Comparison of ENCODE assay signal across 1 cellular context in the genomic region with DNA sequence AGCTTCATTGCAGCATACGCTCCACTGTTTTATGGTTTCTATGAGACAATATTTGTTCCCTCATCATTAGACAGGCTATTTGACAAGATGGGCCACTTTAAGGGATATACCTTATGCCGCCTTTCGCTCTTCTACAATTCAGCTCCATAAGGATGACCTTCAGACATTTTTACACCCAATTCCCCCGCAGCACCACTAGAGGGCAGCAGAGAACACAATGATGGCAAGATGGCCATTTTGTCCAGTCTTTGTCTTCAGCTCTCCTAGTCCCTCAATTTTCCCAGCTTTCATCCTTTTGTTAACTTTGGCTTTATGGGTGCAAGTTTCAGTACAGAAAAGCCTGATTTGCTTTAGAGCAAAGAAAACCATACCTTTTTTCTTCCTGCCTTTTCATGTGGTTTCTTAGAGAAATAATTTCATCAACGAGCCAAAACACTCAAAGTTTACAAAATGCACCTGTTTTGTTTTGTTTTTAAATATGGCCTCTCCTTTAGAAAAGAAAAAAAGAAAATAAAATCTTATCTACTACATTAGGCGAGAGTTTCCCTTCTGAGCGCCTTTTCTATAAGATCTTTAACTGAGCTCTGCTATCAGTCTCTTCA.
A peak's percentile ranks its signal among the peaks of the same experiment; 100 is the strongest.
TF ChIP-seq lines count a peak whose summit lies in the region.

No MANE protein-coding gene starts in this region.

TF ChIP-seq in HepG2, 621 proteins besides CTCF, POLR2A, EP300 and RAD21 (continued from another document and continues in another):
- TF ChIP-seq SAP130 (CRISPR knock-in tag; IDR thresholded peaks at IDR 0.05; ENCODE audit: low read depth) (no peak), HCFC1 (IDR thresholded peaks at IDR 0.05; ENCODE audit: low read depth, low read length) (no peak), CCDC6 (CRISPR knock-in tag; IDR thresholded peaks at IDR 0.05) (no peak), SSRP1 (CRISPR knock-in tag; IDR thresholded peaks at IDR 0.05) (0 out of 2 replicates have a peak, but pooled peaks have one; percentile 67), ZNF737 (CRISPR knock-in tag; IDR thresholded peaks at IDR 0.05; ENCODE audit: borderline replicate concordance) (no peak), ZMAT3 (CRISPR knock-in tag; conservative IDR thresholded peaks at IDR 0.05) (no peak), CAMTA2 (CRISPR knock-in tag; IDR thresholded peaks at IDR 0.05; ENCODE audit: borderline replicate concordance) (no peak), MIXL1 (CRISPR knock-in tag; IDR thresholded peaks at IDR 0.05) (peak; percentile 81), HMG20B (CRISPR knock-in tag; conservative IDR thresholded peaks at IDR 0.05) (no peak), ZNF775 (CRISPR knock-in tag; IDR thresholded peaks at IDR 0.05; ENCODE audit: borderline replicate concordance) (no peak), NR2F6 (IDR thresholded peaks at IDR 0.05) (no peak), NR2F6 (CRISPR knock-in tag; IDR thresholded peaks at IDR 0.05) (peak; percentile 33; the same call in 1 of the 2 replicates), PCBP1 (IDR thresholded peaks at IDR 0.05; ENCODE audit: borderline replicate concordance, low read depth, low read length) (no peak), ZNF782 (CRISPR knock-in tag; IDR thresholded peaks at IDR 0.05; ENCODE audit: borderline replicate concordance) (no peak), GPN1 (CRISPR knock-in tag; IDR thresholded peaks at IDR 0.05; ENCODE audit: borderline replicate concordance) (no peak), ZNF331 (CRISPR knock-in tag; IDR thresholded peaks at IDR 0.05) (peak; percentile 73), MATR3 (CRISPR knock-in tag; IDR thresholded peaks at IDR 0.05) (no peak), U2AF2 (IDR thresholded peaks at IDR 0.05; ENCODE audit: low read depth, low read length) (no peak), IKZF1 (IDR thresholded peaks at IDR 0.05) (no peak), MYNN (CRISPR knock-in tag; IDR thresholded peaks at IDR 0.05; ENCODE audit: low read depth) (no peak)
- TF ChIP-seq, protein P1, sequence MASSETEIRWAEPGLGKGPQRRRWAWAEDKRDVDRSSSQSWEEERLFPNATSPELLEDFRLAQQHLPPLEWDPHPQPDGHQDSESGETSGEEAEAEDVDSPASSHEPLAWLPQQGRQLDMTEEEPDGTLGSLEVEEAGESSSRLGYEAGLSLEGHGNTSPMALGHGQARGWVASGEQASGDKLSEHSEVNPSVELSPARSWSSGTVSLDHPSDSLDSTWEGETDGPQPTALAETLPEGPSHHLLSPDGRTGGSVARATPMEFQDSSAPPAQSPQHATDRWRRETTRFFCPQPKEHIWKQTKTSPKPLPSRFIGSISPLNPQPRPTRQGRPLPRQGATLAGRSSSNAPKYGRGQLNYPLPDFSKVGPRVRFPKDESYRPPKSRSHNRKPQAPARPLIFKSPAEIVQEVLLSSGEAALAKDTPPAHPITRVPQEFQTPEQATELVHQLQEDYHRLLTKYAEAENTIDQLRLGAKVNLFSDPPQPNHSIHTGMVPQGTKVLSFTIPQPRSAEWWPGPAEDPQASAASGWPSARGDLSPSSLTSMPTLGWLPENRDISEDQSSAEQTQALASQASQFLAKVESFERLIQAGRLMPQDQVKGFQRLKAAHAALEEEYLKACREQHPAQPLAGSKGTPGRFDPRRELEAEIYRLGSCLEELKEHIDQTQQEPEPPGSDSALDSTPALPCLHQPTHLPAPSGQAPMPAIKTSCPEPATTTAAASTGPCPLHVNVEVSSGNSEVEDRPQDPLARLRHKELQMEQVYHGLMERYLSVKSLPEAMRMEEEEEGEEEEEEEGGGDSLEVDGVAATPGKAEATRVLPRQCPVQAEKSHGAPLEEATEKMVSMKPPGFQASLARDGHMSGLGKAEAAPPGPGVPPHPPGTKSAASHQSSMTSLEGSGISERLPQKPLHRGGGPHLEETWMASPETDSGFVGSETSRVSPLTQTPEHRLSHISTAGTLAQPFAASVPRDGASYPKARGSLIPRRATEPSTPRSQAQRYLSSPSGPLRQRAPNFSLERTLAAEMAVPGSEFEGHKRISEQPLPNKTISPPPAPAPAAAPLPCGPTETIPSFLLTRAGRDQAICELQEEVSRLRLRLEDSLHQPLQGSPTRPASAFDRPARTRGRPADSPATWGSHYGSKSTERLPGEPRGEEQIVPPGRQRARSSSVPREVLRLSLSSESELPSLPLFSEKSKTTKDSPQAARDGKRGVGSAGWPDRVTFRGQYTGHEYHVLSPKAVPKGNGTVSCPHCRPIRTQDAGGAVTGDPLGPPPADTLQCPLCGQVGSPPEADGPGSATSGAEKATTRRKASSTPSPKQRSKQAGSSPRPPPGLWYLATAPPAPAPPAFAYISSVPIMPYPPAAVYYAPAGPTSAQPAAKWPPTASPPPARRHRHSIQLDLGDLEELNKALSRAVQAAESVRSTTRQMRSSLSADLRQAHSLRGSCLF (CRISPR knock-in tag; IDR thresholded peaks at IDR 0.05; ENCODE audit: borderline replicate concordance), result no peak
- TF ChIP-seq, protein P2, sequence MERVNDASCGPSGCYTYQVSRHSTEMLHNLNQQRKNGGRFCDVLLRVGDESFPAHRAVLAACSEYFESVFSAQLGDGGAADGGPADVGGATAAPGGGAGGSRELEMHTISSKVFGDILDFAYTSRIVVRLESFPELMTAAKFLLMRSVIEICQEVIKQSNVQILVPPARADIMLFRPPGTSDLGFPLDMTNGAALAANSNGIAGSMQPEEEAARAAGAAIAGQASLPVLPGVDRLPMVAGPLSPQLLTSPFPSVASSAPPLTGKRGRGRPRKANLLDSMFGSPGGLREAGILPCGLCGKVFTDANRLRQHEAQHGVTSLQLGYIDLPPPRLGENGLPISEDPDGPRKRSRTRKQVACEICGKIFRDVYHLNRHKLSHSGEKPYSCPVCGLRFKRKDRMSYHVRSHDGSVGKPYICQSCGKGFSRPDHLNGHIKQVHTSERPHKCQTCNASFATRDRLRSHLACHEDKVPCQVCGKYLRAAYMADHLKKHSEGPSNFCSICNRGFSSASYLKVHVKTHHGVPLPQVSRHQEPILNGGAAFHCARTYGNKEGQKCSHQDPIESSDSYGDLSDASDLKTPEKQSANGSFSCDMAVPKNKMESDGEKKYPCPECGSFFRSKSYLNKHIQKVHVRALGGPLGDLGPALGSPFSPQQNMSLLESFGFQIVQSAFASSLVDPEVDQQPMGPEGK (CRISPR knock-in tag; IDR thresholded peaks at IDR 0.05), result no peak
- TF ChIP-seq, protein P3, sequence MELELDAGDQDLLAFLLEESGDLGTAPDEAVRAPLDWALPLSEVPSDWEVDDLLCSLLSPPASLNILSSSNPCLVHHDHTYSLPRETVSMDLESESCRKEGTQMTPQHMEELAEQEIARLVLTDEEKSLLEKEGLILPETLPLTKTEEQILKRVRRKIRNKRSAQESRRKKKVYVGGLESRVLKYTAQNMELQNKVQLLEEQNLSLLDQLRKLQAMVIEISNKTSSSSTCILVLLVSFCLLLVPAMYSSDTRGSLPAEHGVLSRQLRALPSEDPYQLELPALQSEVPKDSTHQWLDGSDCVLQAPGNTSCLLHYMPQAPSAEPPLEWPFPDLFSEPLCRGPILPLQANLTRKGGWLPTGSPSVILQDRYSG (CRISPR knock-in tag; IDR thresholded peaks at IDR 0.05), result no peak
- TF ChIP-seq, protein P4, sequence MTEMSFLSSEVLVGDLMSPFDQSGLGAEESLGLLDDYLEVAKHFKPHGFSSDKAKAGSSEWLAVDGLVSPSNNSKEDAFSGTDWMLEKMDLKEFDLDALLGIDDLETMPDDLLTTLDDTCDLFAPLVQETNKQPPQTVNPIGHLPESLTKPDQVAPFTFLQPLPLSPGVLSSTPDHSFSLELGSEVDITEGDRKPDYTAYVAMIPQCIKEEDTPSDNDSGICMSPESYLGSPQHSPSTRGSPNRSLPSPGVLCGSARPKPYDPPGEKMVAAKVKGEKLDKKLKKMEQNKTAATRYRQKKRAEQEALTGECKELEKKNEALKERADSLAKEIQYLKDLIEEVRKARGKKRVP (CRISPR knock-in tag; IDR thresholded peaks at IDR 0.05), result no peak
- TF ChIP-seq, protein P5, sequence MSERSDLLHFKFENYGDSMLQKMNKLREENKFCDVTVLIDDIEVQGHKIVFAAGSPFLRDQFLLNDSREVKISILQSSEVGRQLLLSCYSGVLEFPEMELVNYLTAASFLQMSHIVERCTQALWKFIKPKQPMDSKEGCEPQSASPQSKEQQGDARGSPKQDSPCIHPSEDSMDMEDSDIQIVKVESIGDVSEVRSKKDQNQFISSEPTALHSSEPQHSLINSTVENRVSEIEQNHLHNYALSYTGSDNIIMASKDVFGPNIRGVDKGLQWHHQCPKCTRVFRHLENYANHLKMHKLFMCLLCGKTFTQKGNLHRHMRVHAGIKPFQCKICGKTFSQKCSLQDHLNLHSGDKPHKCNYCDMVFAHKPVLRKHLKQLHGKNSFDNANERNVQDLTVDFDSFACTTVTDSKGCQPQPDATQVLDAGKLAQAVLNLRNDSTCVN (CRISPR knock-in tag; IDR thresholded peaks at IDR 0.05; ENCODE audit: borderline replicate concordance), result no peak
- TF ChIP-seq, protein P6, sequence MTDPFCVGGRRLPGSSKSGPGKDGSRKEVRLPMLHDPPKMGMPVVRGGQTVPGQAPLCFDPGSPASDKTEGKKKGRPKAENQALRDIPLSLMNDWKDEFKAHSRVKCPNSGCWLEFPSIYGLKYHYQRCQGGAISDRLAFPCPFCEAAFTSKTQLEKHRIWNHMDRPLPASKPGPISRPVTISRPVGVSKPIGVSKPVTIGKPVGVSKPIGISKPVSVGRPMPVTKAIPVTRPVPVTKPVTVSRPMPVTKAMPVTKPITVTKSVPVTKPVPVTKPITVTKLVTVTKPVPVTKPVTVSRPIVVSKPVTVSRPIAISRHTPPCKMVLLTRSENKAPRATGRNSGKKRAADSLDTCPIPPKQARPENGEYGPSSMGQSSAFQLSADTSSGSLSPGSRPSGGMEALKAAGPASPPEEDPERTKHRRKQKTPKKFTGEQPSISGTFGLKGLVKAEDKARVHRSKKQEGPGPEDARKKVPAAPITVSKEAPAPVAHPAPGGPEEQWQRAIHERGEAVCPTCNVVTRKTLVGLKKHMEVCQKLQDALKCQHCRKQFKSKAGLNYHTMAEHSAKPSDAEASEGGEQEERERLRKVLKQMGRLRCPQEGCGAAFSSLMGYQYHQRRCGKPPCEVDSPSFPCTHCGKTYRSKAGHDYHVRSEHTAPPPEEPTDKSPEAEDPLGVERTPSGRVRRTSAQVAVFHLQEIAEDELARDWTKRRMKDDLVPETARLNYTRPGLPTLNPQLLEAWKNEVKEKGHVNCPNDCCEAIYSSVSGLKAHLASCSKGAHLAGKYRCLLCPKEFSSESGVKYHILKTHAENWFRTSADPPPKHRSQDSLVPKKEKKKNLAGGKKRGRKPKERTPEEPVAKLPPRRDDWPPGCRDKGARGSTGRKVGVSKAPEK (CRISPR knock-in tag; IDR thresholded peaks at IDR 0.05; ENCODE audit: borderline replicate concordance), result no peak
- TF ChIP-seq, protein P7, sequence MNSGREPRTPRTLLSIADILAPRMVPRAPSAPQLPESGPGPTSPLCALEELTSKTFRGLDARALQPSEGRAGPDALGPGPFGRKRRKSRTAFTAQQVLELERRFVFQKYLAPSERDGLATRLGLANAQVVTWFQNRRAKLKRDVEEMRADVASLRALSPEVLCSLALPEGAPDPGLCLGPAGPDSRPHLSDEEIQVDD (CRISPR knock-in tag; IDR thresholded peaks at IDR 0.05; ENCODE audit: borderline replicate concordance), result no peak
- TF ChIP-seq, protein P8, sequence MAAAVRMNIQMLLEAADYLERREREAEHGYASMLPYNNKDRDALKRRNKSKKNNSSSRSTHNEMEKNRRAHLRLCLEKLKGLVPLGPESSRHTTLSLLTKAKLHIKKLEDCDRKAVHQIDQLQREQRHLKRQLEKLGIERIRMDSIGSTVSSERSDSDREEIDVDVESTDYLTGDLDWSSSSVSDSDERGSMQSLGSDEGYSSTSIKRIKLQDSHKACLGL (CRISPR knock-in tag; IDR thresholded peaks at IDR 0.05), result no peak
- TF ChIP-seq, protein P9, sequence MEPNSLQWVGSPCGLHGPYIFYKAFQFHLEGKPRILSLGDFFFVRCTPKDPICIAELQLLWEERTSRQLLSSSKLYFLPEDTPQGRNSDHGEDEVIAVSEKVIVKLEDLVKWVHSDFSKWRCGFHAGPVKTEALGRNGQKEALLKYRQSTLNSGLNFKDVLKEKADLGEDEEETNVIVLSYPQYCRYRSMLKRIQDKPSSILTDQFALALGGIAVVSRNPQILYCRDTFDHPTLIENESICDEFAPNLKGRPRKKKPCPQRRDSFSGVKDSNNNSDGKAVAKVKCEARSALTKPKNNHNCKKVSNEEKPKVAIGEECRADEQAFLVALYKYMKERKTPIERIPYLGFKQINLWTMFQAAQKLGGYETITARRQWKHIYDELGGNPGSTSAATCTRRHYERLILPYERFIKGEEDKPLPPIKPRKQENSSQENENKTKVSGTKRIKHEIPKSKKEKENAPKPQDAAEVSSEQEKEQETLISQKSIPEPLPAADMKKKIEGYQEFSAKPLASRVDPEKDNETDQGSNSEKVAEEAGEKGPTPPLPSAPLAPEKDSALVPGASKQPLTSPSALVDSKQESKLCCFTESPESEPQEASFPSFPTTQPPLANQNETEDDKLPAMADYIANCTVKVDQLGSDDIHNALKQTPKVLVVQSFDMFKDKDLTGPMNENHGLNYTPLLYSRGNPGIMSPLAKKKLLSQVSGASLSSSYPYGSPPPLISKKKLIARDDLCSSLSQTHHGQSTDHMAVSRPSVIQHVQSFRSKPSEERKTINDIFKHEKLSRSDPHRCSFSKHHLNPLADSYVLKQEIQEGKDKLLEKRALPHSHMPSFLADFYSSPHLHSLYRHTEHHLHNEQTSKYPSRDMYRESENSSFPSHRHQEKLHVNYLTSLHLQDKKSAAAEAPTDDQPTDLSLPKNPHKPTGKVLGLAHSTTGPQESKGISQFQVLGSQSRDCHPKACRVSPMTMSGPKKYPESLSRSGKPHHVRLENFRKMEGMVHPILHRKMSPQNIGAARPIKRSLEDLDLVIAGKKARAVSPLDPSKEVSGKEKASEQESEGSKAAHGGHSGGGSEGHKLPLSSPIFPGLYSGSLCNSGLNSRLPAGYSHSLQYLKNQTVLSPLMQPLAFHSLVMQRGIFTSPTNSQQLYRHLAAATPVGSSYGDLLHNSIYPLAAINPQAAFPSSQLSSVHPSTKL (CRISPR knock-in tag; IDR thresholded peaks at IDR 0.05), result peak; percentile 48; the same call in 1 of the 2 replicates
- TF ChIP-seq, protein P10, sequence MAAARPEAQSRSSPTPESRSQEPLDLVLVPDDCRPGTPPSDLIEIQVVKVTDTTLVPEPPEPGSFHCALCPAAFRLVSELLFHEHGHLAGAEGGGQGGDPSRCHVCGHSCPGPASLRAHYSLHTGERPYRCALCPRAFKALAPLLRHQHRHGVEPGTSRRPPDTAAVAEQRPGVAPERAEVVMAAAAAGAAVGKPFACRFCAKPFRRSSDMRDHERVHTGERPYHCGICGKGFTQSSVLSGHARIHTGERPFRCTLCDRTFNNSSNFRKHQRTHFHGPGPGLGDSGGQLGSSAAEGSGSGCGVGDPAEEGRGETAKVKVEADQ (CRISPR knock-in tag; IDR thresholded peaks at IDR 0.05; ENCODE audit: borderline replicate concordance), result no peak
